Comparison of ENCODE assay signal across 8 cellular contexts in the genomic region with DNA sequence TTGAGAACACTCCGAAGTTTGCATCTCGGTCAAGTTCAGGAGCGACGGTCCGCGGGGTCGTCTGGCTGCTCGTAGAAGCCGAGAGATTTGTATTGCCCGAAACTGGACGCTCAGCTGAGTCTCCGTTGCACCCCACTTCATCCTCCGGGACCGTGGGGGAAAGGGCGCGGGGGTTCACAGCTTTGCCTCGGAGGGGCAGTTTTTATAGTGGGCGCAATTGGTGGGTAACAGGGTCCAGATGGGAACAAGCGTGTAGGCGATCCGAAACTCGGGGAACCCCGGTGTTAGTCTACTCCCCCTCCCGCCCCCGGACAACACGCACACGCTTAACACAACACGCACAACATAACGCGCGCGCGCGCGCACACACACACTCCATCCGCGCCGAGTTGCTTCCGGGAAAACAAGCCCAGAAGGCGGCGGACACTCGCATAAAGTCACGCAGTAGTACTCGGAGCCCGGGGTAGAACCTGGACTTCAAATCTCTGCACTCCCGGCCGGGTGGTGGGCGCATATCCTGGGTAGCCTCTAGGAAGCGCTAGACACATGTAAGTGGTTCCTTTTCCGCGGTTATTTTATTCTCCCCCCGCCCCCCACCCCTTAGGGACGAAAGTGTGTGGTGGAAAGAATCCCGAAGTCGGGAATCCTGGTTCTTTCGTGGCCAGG. TPM values are rescaled to one million over a fixed set of nuclear protein-coding genes. Genes with fewer than 3 reads are reported as not detected.
DNase-seq lines count a peak whose midpoint lies in the region; ATAC-seq and TF ChIP-seq lines count a peak whose summit lies in the region.

No MANE protein-coding gene starts in this region.

- H3K9me3 Mint-ChIP-seq in activated naive CD4-positive, alpha-beta T cell treated with anti-CD3 and anti-CD28 coated beads, Interleukin-2, amount 50 U/mL, for 24 hours = peaks cover 6% of the 10 kb centered on the region

- H3K4me3 Mint-ChIP-seq in activated naive CD4-positive, alpha-beta T cell treated with anti-CD3 and anti-CD28 coated beads, Interleukin-2, amount 50 U/mL, for 24 hours = peak overlapping the region; percentile 98

- no peaks in the 10 kb centered on the region for H3K27me3 Mint-ChIP-seq in activated naive CD4-positive, alpha-beta T cell treated with anti-CD3 and anti-CD28 coated beads, Interleukin-2, amount 50 U/mL, for 24 hours

- peaks cover 29% of the 10 kb centered on the region for H3K4me1 Mint-ChIP-seq in activated naive CD4-positive, alpha-beta T cell treated with anti-CD3 and anti-CD28 coated beads, Interleukin-2, amount 50 U/mL, for 24 hours

- H3K27ac ChIP-seq in substantia nigra (ENCODE audit: low read depth, low read length, poor library complexity, severe bottlenecking) = peak overlapping the region; percentile 99

- no peak for ATAC-seq in HG03135 (IDR thresholded peaks at IDR 0.05; ENCODE audit: unreplicated experiment)

- peaks cover 15% of the 10 kb centered on the region for H3K36me3 Mint-ChIP-seq in activated naive CD4-positive, alpha-beta T cell treated with anti-CD3 and anti-CD28 coated beads, Interleukin-2, amount 50 U/mL, for 24 hours

- peak overlapping the region; percentile 87 for H3K27ac Mint-ChIP-seq in activated naive CD4-positive, alpha-beta T cell treated with anti-CD3 and anti-CD28 coated beads, Interleukin-2, amount 50 U/mL, for 24 hours

- peak; percentile 64 for TF ChIP-seq CTCF in GM12872 (IDR thresholded peaks at IDR 0.05; ENCODE audit: insufficient read depth, low read depth, low read length)

- DNase-seq in M059J (ENCODE audit: low read depth) (peak; percentile 92), SK-N-DZ (ENCODE audit: low spot score) (peak; percentile 71), globus pallidus (ENCODE audit: low spot score) (peak; percentile 87), nucleus accumbens (lab: John Stamatoyannopoulos, UW) (peak; percentile 12 to 94 (median 80)), substantia nigra (lab: John Stamatoyannopoulos, UW) (peak; percentile 46 to 97 (median 82))

RNA-seq across cellular contexts. Expression of a gene that starts 1.0 kb away (rescaled TPM):
- 49.3 and 85.5 TPM in 2 replicates for total RNA-seq in M059J (2014; rRNA removed; shearing (Covaris generic))
- 20.6 and 20.9 TPM in 2 replicates for polyA plus RNA-seq in SK-N-DZ (2014; cell fraction: cytosol; rRNA removed)
- polyA plus RNA-seq in SK-N-DZ (2014; cell fraction: nucleus; rRNA removed) = 11.6 and 14.7 TPM in 2 replicates
